Comparison of ENCODE assay signal across 1 cellular context in the genomic region with DNA sequence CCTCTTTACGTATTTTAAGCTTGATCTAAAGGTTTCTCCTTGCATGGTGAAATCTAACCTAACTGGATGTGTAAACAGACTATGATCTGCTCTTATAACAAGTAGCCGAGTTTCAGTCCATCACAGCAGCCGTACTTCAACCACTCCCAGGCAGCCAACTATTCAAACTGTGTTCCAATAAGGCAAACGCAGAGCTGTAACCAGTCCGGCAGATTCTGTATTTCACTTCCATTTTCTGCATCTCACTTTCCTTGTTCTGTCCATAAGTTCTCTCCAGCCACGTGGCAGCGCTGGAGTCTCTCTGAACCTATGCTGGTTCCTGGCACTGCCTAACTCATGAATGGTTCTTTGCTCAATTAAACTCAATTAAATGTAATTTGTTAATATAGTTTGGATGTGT.
TF ChIP-seq lines count a peak whose summit lies in the region.

No MANE protein-coding gene starts in this region.

TF ChIP-seq in HepG2, 621 proteins besides CTCF, POLR2A, EP300 and RAD21 (continued from another document and continues in another):
- TF ChIP-seq FOXA1 (IDR thresholded peaks at IDR 0.05) = no peak
- TF ChIP-seq FOXA1 (CRISPR knock-in tag; IDR thresholded peaks at IDR 0.05) = 0 out of 2 replicates have a peak, but pooled peaks have one; percentile 7
- no peak for TF ChIP-seq ZNF20 (CRISPR knock-in tag; IDR thresholded peaks at IDR 0.05)
- 0 out of 2 replicates have a peak, but pooled peaks have one; percentile 30 for TF ChIP-seq NFYB (CRISPR knock-in tag; IDR thresholded peaks at IDR 0.05)
- TF ChIP-seq ZNF766 (CRISPR knock-in tag; IDR thresholded peaks at IDR 0.05; ENCODE audit: borderline replicate concordance) = no peak
- no peak for TF ChIP-seq ZNF205 (CRISPR knock-in tag; IDR thresholded peaks at IDR 0.05)
- peak; percentile 73 for TF ChIP-seq MAX (IDR thresholded peaks at IDR 0.05)
- no peak for TF ChIP-seq GATA4 (IDR thresholded peaks at IDR 0.05; ENCODE audit: borderline replicate concordance, low read depth)
- 0 out of 2 replicates have a peak, but pooled peaks have one; percentile 27 for TF ChIP-seq ZNF816 (CRISPR knock-in tag; IDR thresholded peaks at IDR 0.05; ENCODE audit: borderline replicate concordance)
- no peak for TF ChIP-seq BHLHE40 (IDR thresholded peaks at IDR 0.05; ENCODE audit: low read length)
- peak; percentile 24; the same call in 1 of the 2 replicates for TF ChIP-seq YEATS4 (CRISPR knock-in tag; IDR thresholded peaks at IDR 0.05; ENCODE audit: borderline replicate concordance)
- no peak for TF ChIP-seq ZBTB4 (CRISPR knock-in tag; IDR thresholded peaks at IDR 0.05; ENCODE audit: borderline replicate concordance)
- 0 out of 2 replicates have a peak, but pooled peaks have one; percentile 29 for TF ChIP-seq PHF8 (CRISPR knock-in tag; IDR thresholded peaks at IDR 0.05)
- TF ChIP-seq KAT8 (CRISPR knock-in tag; IDR thresholded peaks at IDR 0.05) = peak; percentile 56; the same call in 1 of the 2 replicates
- TF ChIP-seq SAP130 (CRISPR knock-in tag; IDR thresholded peaks at IDR 0.05; ENCODE audit: low read depth) = peak; percentile 41; the same call in 1 of the 2 replicates
- peak; percentile 99 for TF ChIP-seq ZFAT (CRISPR knock-in tag; conservative IDR thresholded peaks at IDR 0.05)
- no peak for TF ChIP-seq SCMH1 (CRISPR knock-in tag; IDR thresholded peaks at IDR 0.05; ENCODE audit: borderline replicate concordance)
- TF ChIP-seq HDAC2 (CRISPR knock-in tag; IDR thresholded peaks at IDR 0.05) = peak; percentile 45; the same call in 1 of the 2 replicates
- no peak for TF ChIP-seq ZFP82 (CRISPR knock-in tag; IDR thresholded peaks at IDR 0.05; ENCODE audit: borderline replicate concordance)
- TF ChIP-seq HOXA3 (CRISPR knock-in tag; IDR thresholded peaks at IDR 0.05) = no peak
- TF ChIP-seq ZFY (CRISPR knock-in tag; IDR thresholded peaks at IDR 0.05) = peak; percentile 23; the same call in 1 of the 2 replicates
- TF ChIP-seq NR0B2 (CRISPR knock-in tag; IDR thresholded peaks at IDR 0.05) = 0 out of 2 replicates have a peak, but pooled peaks have one; percentile 26
- TF ChIP-seq ZNF644 (CRISPR knock-in tag; IDR thresholded peaks at IDR 0.05; ENCODE audit: low read depth) = peak; percentile 68; the same call in 1 of the 2 replicates
- TF ChIP-seq RBFOX2 (IDR thresholded peaks at IDR 0.05; ENCODE audit: low read depth, low read length) = peak; percentile 70
- 0 out of 2 replicates have a peak, but pooled peaks have one; percentile 13 for TF ChIP-seq RCOR2 (CRISPR knock-in tag; IDR thresholded peaks at IDR 0.05)
- TF ChIP-seq ZMYM4 (CRISPR knock-in tag; IDR thresholded peaks at IDR 0.05) = peak; percentile 65
- TF ChIP-seq KMT2B (CRISPR knock-in tag; IDR thresholded peaks at IDR 0.05) = 0 out of 2 replicates have a peak, but pooled peaks have one; percentile 27
- TF ChIP-seq, protein P1, sequence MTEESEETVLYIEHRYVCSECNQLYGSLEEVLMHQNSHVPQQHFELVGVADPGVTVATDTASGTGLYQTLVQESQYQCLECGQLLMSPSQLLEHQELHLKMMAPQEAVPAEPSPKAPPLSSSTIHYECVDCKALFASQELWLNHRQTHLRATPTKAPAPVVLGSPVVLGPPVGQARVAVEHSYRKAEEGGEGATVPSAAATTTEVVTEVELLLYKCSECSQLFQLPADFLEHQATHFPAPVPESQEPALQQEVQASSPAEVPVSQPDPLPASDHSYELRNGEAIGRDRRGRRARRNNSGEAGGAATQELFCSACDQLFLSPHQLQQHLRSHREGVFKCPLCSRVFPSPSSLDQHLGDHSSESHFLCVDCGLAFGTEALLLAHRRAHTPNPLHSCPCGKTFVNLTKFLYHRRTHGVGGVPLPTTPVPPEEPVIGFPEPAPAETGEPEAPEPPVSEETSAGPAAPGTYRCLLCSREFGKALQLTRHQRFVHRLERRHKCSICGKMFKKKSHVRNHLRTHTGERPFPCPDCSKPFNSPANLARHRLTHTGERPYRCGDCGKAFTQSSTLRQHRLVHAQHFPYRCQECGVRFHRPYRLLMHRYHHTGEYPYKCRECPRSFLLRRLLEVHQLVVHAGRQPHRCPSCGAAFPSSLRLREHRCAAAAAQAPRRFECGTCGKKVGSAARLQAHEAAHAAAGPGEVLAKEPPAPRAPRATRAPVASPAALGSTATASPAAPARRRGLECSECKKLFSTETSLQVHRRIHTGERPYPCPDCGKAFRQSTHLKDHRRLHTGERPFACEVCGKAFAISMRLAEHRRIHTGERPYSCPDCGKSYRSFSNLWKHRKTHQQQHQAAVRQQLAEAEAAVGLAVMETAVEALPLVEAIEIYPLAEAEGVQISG (CRISPR knock-in tag; IDR thresholded peaks at IDR 0.05) = 0 out of 2 replicates have a peak, but pooled peaks have one; percentile 28
- no peak for TF ChIP-seq ZNF619 (CRISPR knock-in tag; IDR thresholded peaks at IDR 0.05)
- no peak for TF ChIP-seq TBL1XR1 (IDR thresholded peaks at IDR 0.05; ENCODE audit: borderline replicate concordance, low read length, partially characterized antibody)
- TF ChIP-seq, protein P2, sequence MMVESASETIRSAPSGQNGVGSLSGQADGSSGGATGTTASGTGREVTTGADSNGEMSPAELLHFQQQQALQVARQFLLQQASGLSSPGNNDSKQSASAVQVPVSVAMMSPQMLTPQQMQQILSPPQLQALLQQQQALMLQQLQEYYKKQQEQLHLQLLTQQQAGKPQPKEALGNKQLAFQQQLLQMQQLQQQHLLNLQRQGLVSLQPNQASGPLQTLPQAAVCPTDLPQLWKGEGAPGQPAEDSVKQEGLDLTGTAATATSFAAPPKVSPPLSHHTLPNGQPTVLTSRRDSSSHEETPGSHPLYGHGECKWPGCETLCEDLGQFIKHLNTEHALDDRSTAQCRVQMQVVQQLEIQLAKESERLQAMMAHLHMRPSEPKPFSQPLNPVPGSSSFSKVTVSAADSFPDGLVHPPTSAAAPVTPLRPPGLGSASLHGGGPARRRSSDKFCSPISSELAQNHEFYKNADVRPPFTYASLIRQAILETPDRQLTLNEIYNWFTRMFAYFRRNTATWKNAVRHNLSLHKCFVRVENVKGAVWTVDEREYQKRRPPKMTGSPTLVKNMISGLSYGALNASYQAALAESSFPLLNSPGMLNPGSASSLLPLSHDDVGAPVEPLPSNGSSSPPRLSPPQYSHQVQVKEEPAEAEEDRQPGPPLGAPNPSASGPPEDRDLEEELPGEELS (CRISPR knock-in tag; IDR thresholded peaks at IDR 0.05) = 0 out of 2 replicates have a peak, but pooled peaks have one; percentile 12
- TF ChIP-seq MYC (CRISPR knock-in tag; IDR thresholded peaks at IDR 0.05; ENCODE audit: borderline replicate concordance) = peak; percentile 43; the same call in 1 of the 2 replicates
- 0 out of 2 replicates have a peak, but pooled peaks have one; percentile 27 for TF ChIP-seq FOSL2 (CRISPR knock-in tag; IDR thresholded peaks at IDR 0.05)
- no peak for TF ChIP-seq NFAT5 (CRISPR knock-in tag; IDR thresholded peaks at IDR 0.05)
- TF ChIP-seq POGZ (CRISPR knock-in tag; IDR thresholded peaks at IDR 0.05) = peak; percentile 59
- TF ChIP-seq DMAP1 (CRISPR knock-in tag; IDR thresholded peaks at IDR 0.05) = peak; percentile 59; the same call in 1 of the 2 replicates
- TF ChIP-seq, protein P3, sequence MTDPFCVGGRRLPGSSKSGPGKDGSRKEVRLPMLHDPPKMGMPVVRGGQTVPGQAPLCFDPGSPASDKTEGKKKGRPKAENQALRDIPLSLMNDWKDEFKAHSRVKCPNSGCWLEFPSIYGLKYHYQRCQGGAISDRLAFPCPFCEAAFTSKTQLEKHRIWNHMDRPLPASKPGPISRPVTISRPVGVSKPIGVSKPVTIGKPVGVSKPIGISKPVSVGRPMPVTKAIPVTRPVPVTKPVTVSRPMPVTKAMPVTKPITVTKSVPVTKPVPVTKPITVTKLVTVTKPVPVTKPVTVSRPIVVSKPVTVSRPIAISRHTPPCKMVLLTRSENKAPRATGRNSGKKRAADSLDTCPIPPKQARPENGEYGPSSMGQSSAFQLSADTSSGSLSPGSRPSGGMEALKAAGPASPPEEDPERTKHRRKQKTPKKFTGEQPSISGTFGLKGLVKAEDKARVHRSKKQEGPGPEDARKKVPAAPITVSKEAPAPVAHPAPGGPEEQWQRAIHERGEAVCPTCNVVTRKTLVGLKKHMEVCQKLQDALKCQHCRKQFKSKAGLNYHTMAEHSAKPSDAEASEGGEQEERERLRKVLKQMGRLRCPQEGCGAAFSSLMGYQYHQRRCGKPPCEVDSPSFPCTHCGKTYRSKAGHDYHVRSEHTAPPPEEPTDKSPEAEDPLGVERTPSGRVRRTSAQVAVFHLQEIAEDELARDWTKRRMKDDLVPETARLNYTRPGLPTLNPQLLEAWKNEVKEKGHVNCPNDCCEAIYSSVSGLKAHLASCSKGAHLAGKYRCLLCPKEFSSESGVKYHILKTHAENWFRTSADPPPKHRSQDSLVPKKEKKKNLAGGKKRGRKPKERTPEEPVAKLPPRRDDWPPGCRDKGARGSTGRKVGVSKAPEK (CRISPR knock-in tag; IDR thresholded peaks at IDR 0.05; ENCODE audit: borderline replicate concordance) = no peak
- TF ChIP-seq CBFB (CRISPR knock-in tag; IDR thresholded peaks at IDR 0.05) = no peak
- TF ChIP-seq, protein P4, sequence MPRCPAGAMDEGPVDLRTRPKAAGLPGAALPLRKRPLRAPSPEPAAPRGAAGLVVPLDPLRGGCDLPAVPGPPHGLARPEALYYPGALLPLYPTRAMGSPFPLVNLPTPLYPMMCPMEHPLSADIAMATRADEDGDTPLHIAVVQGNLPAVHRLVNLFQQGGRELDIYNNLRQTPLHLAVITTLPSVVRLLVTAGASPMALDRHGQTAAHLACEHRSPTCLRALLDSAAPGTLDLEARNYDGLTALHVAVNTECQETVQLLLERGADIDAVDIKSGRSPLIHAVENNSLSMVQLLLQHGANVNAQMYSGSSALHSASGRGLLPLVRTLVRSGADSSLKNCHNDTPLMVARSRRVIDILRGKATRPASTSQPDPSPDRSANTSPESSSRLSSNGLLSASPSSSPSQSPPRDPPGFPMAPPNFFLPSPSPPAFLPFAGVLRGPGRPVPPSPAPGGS (CRISPR knock-in tag; IDR thresholded peaks at IDR 0.05) = no peak
